ENCODE assay signal across 11 cellular contexts in genomic region chr3:45560270-45561020, GRCh38. TPM values are rescaled to one million over a fixed set of nuclear protein-coding genes. Genes with fewer than 3 reads are reported as not detected.
DNase-seq lines count a peak whose midpoint lies in the region; TF ChIP-seq lines count a peak whose summit lies in the region.
"Had no signal": no experiment of that assay in that cellular context is flagged by ENCODE, and none has a peak within 500 bp of the region (broad histone marks: within the 10 kb centered on the region; RNA-seq: fewer than 3 reads in every experiment).

No MANE protein-coding gene starts in this region.

- H3K9me3 ChIP-seq in adrenal gland (replicated peaks in 1 of 3) (no peaks in the 10 kb centered on the region), transverse colon (no peaks in the 10 kb centered on the region)

- H3K4me3 Mint-ChIP-seq in nephron, result peak overlapping the region in 1 of 3 experiments; percentile 50
- H3K4me3 Mint-ChIP-seq: activated T-cell treated with anti-CD3 and anti-CD28 coated beads, Interleukin-2, amount 50 U/mL, for 72 hours had no signal

- peak overlapping the region; percentile 11 to 85 (median 69) for H3K27ac ChIP-seq in adrenal gland
- peak overlapping the region; percentile 71 to 78 (median 72) for H3K27ac ChIP-seq in transverse colon

- peaks cover 17% of the 10 kb centered on the region for H3K36me3 Mint-ChIP-seq in nephron (ENCODE audit: low read depth)

- no peak for TF ChIP-seq CTCF in adrenal gland (IDR thresholded peaks at IDR 0.05)
- TF ChIP-seq CTCF in nephron (IDR thresholded peaks at IDR 0.05; ENCODE audit: unreplicated experiment in 3 of 3), result no peak
- no peak for TF ChIP-seq CTCF in transverse colon (IDR thresholded peaks at IDR 0.05)

- WGBS in adrenal gland, 4 donors, result 44 to 50% (median 49%) methylated on average over 12 of the region's 12 CpGs
- 64 to 82% methylated on average over 7 to 12 of the region's 12 CpGs for WGBS in transverse colon (ENCODE audit: low coverage in 1 of 2), 2 donors

- TF ChIP-seq POLR2A in adrenal gland (IDR thresholded peaks at IDR 0.05) (no peak), transverse colon (IDR thresholded peaks at IDR 0.05) (no peak)

- peak overlapping the region; percentile 69 to 81 (median 77) for H3K27ac Mint-ChIP-seq in nephron
- H3K27ac Mint-ChIP-seq: activated T-cell treated with anti-CD3 and anti-CD28 coated beads, Interleukin-2, amount 50 U/mL, for 72 hours had no signal

- peak in 6 of 7 donors; percentile 40 to 83 (median 63) for DNase-seq in adrenal gland
- peak; percentile 95 for DNase-seq in foreskin melanocyte
- DNase-seq in transverse colon, result peak; percentile 54
- DNase-seq in G401 (ENCODE audit: low spot score), result no peak
- DNase-seq in ecto neural progenitor cell (ENCODE audit: low spot score), result no peak
- no peak for DNase-seq in stimulated activated CD4-positive, alpha-beta T cell treated with anti-CD3 and anti-CD28 coated beads, Interleukin-2, amount 100 ng/mL, for 48 hours
- no peak for DNase-seq in NCI-H1092 (lab: John Stamatoyannopoulos, UW)
- DNase-seq: activated T-cell treated with anti-CD3 and anti-CD28 coated beads, Interleukin-2, amount 50 U/mL, for 72 hours; NCI-H2081 treated with DMSO at 0.1 percent for 48 hours; small intestine had no signal

- H3K4me1 ChIP-seq in adrenal gland (replicated peaks in 1 of 2), result peaks cover 13 to 19% of the 10 kb centered on the region in 2 donors
- H3K4me1 ChIP-seq in transverse colon, result peaks cover 0 to 17% (median 8%) of the 10 kb centered on the region in 4 donors

- H3K36me3 ChIP-seq in adrenal gland (replicated peaks in 1 of 2), result no peaks in the 10 kb centered on the region
- no peaks in the 10 kb centered on the region for H3K36me3 ChIP-seq in transverse colon

- H3K27me3 Mint-ChIP-seq in nephron (ENCODE audit: low read depth), result no peaks in the 10 kb centered on the region

- peaks cover 19% of the 10 kb centered on the region for H3K4me1 Mint-ChIP-seq in nephron

- H3K27me3 ChIP-seq in adrenal gland (no peaks in the 10 kb centered on the region), transverse colon (no peaks in the 10 kb centered on the region)

- TF ChIP-seq EP300 in transverse colon (IDR thresholded peaks at IDR 0.05; ENCODE audit: low read depth), result no peak

- intact Hi-C loops in adrenal gland (cut with DNase I), result no loop called here
- intact Hi-C loops in transverse colon (cut with DNase I; ENCODE audit: low total_unique reads), result no loop called here

- H3K9me3 Mint-ChIP-seq in nephron, result peaks cover 16% of the 10 kb centered on the region
- H3K9me3 Mint-ChIP-seq: activated T-cell treated with anti-CD3 and anti-CD28 coated beads, Interleukin-2, amount 50 U/mL, for 72 hours had no signal

- in situ Hi-C loops in transverse colon (cut with MboI; ENCODE audit: low pct_ligation_motif_present in 1 of 4, low pct_unique_long_range_greater_than_20kb in 1 of 4, low sequenced_read_pairs in 3 of 4), result no loop called here
- in situ Hi-C loops in G401 (cut with HindIII; ENCODE audit: low sequenced_read_pairs), result no loop called here

- H3K4me3 ChIP-seq in adrenal gland (no peak overlapping the region), transverse colon (no peak overlapping the region)

RNA-seq across cellular contexts. Expression of gene LIMD1, which starts 34.1 kb away (rescaled TPM):
- 10 to 100 TPM in 7 of 8 donors, 1 to 10 TPM in 1; 8.1 to 27.2 (median 20.6) TPM for total RNA-seq in adrenal gland
- polyA plus RNA-seq in adrenal gland, result 1 to 10 TPM; 2.0 to 8.3 (median 5.6) TPM
- total RNA-seq in transverse colon, result 10 to 100 TPM; 28.3 to 84.9 (median 36.0) TPM
- total RNA-seq in G401 (2014; rRNA removed; shearing (Covaris generic)), result 10.0 and 23.0 TPM in 2 replicates

Comparison
In these comparisons a context has a peak if more than half of its experiments do, and no peak if none do; other contexts are left out.
1. DNase-seq: peak in adrenal gland (6 of 7), foreskin melanocyte (single experiment) and transverse colon (single experiment); none in G401 (single experiment), ecto neural progenitor cell (single experiment), stimulated activated CD4-positive, alpha-beta T cell treated with anti-CD3 and anti-CD28 coated beads, Interleukin-2, amount 100 ng/mL, for 48 hours (0 of 2) and NCI-H1092 (single experiment).